ENCODE assay signal across 9 cellular contexts in genomic region chr17:15490634-15491261, GRCh38.
DNase-seq lines count a peak whose midpoint lies in the region; ATAC-seq lines count a peak whose summit lies in the region.
"Had no signal": no experiment of that assay in that cellular context is flagged by ENCODE, and none has a peak within 500 bp of the region (broad histone marks: within the 10 kb centered on the region; RNA-seq: fewer than 3 reads in every experiment).

No MANE protein-coding gene starts in this region.

- ATAC-seq in HG02763 (IDR thresholded peaks at IDR 0.05; ENCODE audit: unreplicated experiment): no peak
- ATAC-seq: A549 had no signal

- DNase-seq in activated CD4-positive, alpha-beta T cell treated with anti-CD3 and anti-CD28 coated beads for 48 hours: peak; percentile 71
- DNase-seq in activated CD4-positive, alpha-beta T cell treated with anti-CD3 and anti-CD28 coated beads for 4 hours: no peak
- DNase-seq in amniotic stem cell (lab: John Stamatoyannopoulos, UW) (peak; percentile 75), hepatic stellate cell (ENCODE audit: low spot score) (peak; percentile 71), NCI-H2227 (lab: John Stamatoyannopoulos, UW; ENCODE audit: unreplicated experiment) (no peak)
- no peak for DNase-seq in activated naive CD4-positive, alpha-beta T cell treated with anti-CD3 and anti-CD28 coated beads, Interleukin-2, amount 50 U/mL, for 16 hours

- peak overlapping the region in 20 of 21 experiments; percentile 18 to 86 (median 65) for H3K27ac ChIP-seq in skin epidermis
- H3K27ac ChIP-seq: A549 had no signal

- H3K4me3 ChIP-seq in skin epidermis: no peak overlapping the region
- H3K4me3 ChIP-seq: A549 had no signal

Comparison
In these comparisons a context has a peak if more than half of its experiments do, and no peak if none do; other contexts are left out.
1. DNase-seq: peak in activated CD4-positive, alpha-beta T cell treated with anti-CD3 and anti-CD28 coated beads for 48 hours (single experiment), amniotic stem cell (single experiment) and hepatic stellate cell (single experiment); none in activated CD4-positive, alpha-beta T cell treated with anti-CD3 and anti-CD28 coated beads for 4 hours (0 of 2), NCI-H2227 (single experiment) and activated naive CD4-positive, alpha-beta T cell treated with anti-CD3 and anti-CD28 coated beads, Interleukin-2, amount 50 U/mL, for 16 hours (single experiment).